ENCODE assay signal across 8 cellular contexts in the genomic region with DNA sequence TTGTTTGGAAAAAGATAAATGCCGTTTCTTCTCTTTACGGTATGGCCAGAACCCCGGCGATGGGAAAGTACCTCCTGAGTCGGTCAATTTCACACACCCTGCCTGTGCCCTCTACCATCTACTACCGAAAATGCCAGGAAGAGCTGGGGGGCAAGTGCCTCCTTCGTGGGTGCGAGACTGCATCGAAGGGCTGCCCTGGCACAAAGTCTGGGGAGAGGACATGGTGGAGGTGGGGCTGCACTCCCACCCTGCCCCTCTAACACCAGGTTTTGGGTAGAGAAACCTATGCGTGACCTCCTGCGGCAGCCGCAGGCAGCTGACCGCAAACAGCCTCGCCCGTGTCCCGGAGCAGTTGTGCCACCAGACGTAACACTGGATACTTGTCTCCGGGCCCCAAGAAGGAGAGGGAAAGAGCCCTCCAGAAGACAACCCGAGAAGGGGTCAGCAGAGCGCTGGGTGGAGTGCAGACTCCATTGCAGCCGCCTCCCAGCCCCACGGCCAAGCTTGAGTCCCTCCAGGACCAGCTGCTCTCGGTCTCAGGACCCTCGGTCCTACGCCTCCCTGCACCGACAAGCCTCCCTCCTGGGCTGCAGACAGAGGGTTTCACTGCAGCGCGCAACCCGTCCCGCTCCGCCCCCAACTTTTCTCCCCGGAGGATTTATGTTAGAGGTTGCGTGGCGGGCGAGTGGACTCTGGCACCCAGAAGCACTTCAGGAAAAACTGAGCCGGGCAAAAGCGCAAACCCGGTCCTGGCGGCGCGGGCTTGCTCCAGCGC. TPM values are rescaled to one million over a fixed set of nuclear protein-coding genes. Genes with fewer than 3 reads are reported as not detected.
DNase-seq lines count a peak whose midpoint lies in the region; ATAC-seq and TF ChIP-seq lines count a peak whose summit lies in the region.

No MANE protein-coding gene starts in this region.

- H3K4me3 ChIP-seq in Caco-2 (ENCODE audit: low read depth, low read length) (peak overlapping the region; percentile 61), SJSA1 (peak overlapping the region; percentile 78), fibroblast of pulmonary artery (replicated peaks; ENCODE audit: low read depth, low read length) (peak overlapping the region; percentile 51), ovary (peak overlapping the region; percentile 54)

- POLR2A ChIA-PET in Caco-2 (lab: Charles Lee) = no interaction called here

- ATAC-seq in GM18909 (IDR thresholded peaks at IDR 0.05; ENCODE audit: poor library complexity, unreplicated experiment) (no peak), GM18907 (IDR thresholded peaks at IDR 0.05; ENCODE audit: unreplicated experiment) (no peak), GM21526 (IDR thresholded peaks at IDR 0.05; ENCODE audit: low FRiP score, unreplicated experiment) (no peak)

- TF ChIP-seq CTCF in Caco-2 (IDR thresholded peaks at IDR 0.05; ENCODE audit: insufficient read depth in 1 of 2, low read depth in 1 of 2, low read length in 1 of 2, severe bottlenecking in 1 of 2, unreplicated experiment in 1 of 2) (no peak), fibroblast of pulmonary artery (IDR thresholded peaks at IDR 0.05; ENCODE audit: low read length, missing control alignments) (no peak), ovary (IDR thresholded peaks at IDR 0.05) (no peak)

- TF ChIP-seq EP300 in ovary (IDR thresholded peaks at IDR 0.05) = no peak

- peaks cover 6% of the 10 kb centered on the region for H3K4me1 Mint-ChIP-seq in Caco-2 (ENCODE audit: low read depth, unreplicated experiment)

- DNase-seq in Caco-2 (peak in 1 of 2 experiments; percentile 31), SJSA1 (ENCODE audit: low read depth in 1 of 2, low spot score in 2 of 2) (no peak), fibroblast of pulmonary artery (ENCODE audit: low read depth) (no peak), ovary (no peak), globus pallidus (ENCODE audit: low spot score) (no peak)

- H3K36me3 ChIP-seq in Caco-2 (ENCODE audit: control insufficient read depth, insufficient read depth, low read length) (no peaks in the 10 kb centered on the region), SJSA1 (peaks cover 10% of the 10 kb centered on the region; the same call in 1 of the 2 replicates), ovary (no peaks in the 10 kb centered on the region)

- peaks cover 45% of the 10 kb centered on the region for H3K27me3 Mint-ChIP-seq in Caco-2 (ENCODE audit: insufficient read depth, unreplicated experiment)

- no peak for TF ChIP-seq POLR2A in ovary (IDR thresholded peaks at IDR 0.05)

- no peaks in the 10 kb centered on the region for H3K9me3 Mint-ChIP-seq in Caco-2 (ENCODE audit: unreplicated experiment)

- 0 out of 2 replicates have a peak, but pooled peaks cover 3% of the 10 kb centered on the region for H3K4me1 ChIP-seq in Caco-2
- H3K4me1 ChIP-seq in SJSA1 (replicated peaks) = peaks cover 23% of the 10 kb centered on the region
- no peaks in the 10 kb centered on the region for H3K4me1 ChIP-seq in ovary (ENCODE audit: insufficient read depth)

- peak overlapping the region; percentile 85 for H3K4me3 Mint-ChIP-seq in Caco-2 (ENCODE audit: unreplicated experiment)

- H3K27ac ChIP-seq in SJSA1 (no peak overlapping the region), ovary (peak overlapping the region in 1 of 2 donors; percentile 60)

- 9 to 17% (median 16%) methylated on average over 42 of the region's 42 CpGs for WGBS in ovary, 3 donors

- intact Hi-C loops in Caco-2 (cut with micrococcal nuclease; ENCODE audit: unreplicated experiment) (loop anchor here (5.0 kb wide), 1 partner anchor 51 kb away; a partner anchor contains a TSS), ovary (cut with DNase I) (loop anchor here in 1 of 4 donors (5.0 kb wide), 1 partner anchor 51 kb away; a partner anchor contains a TSS)

- H3K36me3 Mint-ChIP-seq in Caco-2 (ENCODE audit: insufficient read depth, unreplicated experiment) = no peaks in the 10 kb centered on the region

- no peak overlapping the region for H3K27ac Mint-ChIP-seq in Caco-2 (ENCODE audit: unreplicated experiment)

- H3K9me3 ChIP-seq in Caco-2 (no peaks in the 10 kb centered on the region), SJSA1 (replicated peaks) (peaks cover 10% of the 10 kb centered on the region), ovary (no peaks in the 10 kb centered on the region)

- no peaks in the 10 kb centered on the region; the same call in none of the 2 replicates for H3K27me3 ChIP-seq in Caco-2 (replicated peaks; ENCODE audit: control insufficient read depth, insufficient read depth, low read length)
- H3K27me3 ChIP-seq in SJSA1 (replicated peaks) = peaks cover 23% of the 10 kb centered on the region
- no peaks in the 10 kb centered on the region for H3K27me3 ChIP-seq in ovary

- CTCF ChIA-PET in Caco-2 (lab: Charles Lee) = interaction anchor here (1.0 kb wide), 1 partner anchor 31 kb away, joined by 3 read pairs; no protein-coding TSS in a partner anchor

- no TSS peak for BruUV-seq in Caco-2 (replicated peaks; lab: Mats Ljungman, UMichigan)

RNA-seq across cellular contexts. Expression of a gene that starts 0.8 kb away (rescaled TPM):
- total RNA-seq in Caco-2 (2022) (1.7 TPM in 2 replicates), ovary (10 to 100 TPM in 2 of 7 donors, 1 to 10 TPM in 5; 1.1 to 15.9 (median 4.2) TPM)
- total RNA-seq in SJSA1 (2014; rRNA removed; shearing (Covaris generic)) = 1.5 and 2.4 TPM in 2 replicates
- polyA plus RNA-seq in ovary = 1 to 10 TPM; 4.1 to 6.7 TPM

RNA-seq across cellular contexts. Expression of a gene that starts 51.7 kb away (rescaled TPM):
- total RNA-seq in Caco-2 (2022) (46.7 and 50.6 TPM in 2 replicates), ovary (10 to 100 TPM in 6 of 7 donors, 1 to 10 TPM in 1; 9.3 to 22.9 (median 20.2) TPM)
- 131 and 133 TPM in 2 replicates for total RNA-seq in SJSA1 (2014; rRNA removed; shearing (Covaris generic))
- polyA plus RNA-seq in ovary = 10 to 100 TPM; 21.3 to 35.9 TPM
